Comparison of ENCODE assay signal across 15 cellular contexts in genomic region chr1:114597949-114598348, GRCh38. TPM values are rescaled to one million over a fixed set of nuclear protein-coding genes. Genes with fewer than 3 reads are reported as not detected.
DNase-seq lines count a peak whose midpoint lies in the region; ATAC-seq and TF ChIP-seq lines count a peak whose summit lies in the region.
"Had no signal": no experiment of that assay in that cellular context is flagged by ENCODE, and none has a peak within 500 bp of the region (broad histone marks: within the 10 kb centered on the region; RNA-seq: fewer than 3 reads in every experiment).

No MANE protein-coding gene starts in this region.

- ATAC-seq in PC-3 = peak; percentile 83
- ATAC-seq in gastrocnemius medialis = peak; percentile 87 to 89
- no peak for ATAC-seq in HG02884 (IDR thresholded peaks at IDR 0.05; ENCODE audit: unreplicated experiment)
- no peak for ATAC-seq in HG03159 (IDR thresholded peaks at IDR 0.05; ENCODE audit: unreplicated experiment)
- ATAC-seq: GM12878 had no signal

- peaks cover 11% of the 10 kb centered on the region for H3K4me1 ChIP-seq in PC-3 (ENCODE audit: insufficient read depth, low read length)
- H3K4me1 ChIP-seq in gastrocnemius medialis = peaks cover 26% of the 10 kb centered on the region in 2 donors
- peaks cover 0 to 23% (median 3%) of the 10 kb centered on the region in 3 donors for H3K4me1 ChIP-seq in esophagus squamous epithelium

- H3K27me3 ChIP-seq in PC-3 (ENCODE audit: low read length) = no peaks in the 10 kb centered on the region
- H3K27me3 ChIP-seq in gastrocnemius medialis = no peaks in the 10 kb centered on the region
- no peaks in the 10 kb centered on the region for H3K27me3 ChIP-seq in esophagus squamous epithelium
- H3K27me3 ChIP-seq: MG63 had no signal

- no TSS peak for BruUV-seq in PC-3 (replicated peaks; lab: Mats Ljungman, UMichigan)

- no peaks in the 10 kb centered on the region for H3K9me2 ChIP-seq in PC-3 (replicated peaks; ENCODE audit: low read length)

- no peak for TF ChIP-seq CTCF in PC-3 (conservative IDR thresholded peaks at IDR 0.05; ENCODE audit: low read depth, low read length)
- no peak for TF ChIP-seq CTCF in fibroblast of the aortic adventitia (IDR thresholded peaks at IDR 0.05; ENCODE audit: insufficient read depth, low read length)
- no peak for TF ChIP-seq CTCF in gastrocnemius medialis (IDR thresholded peaks at IDR 0.05 in 4 of 5, conservative IDR thresholded peaks at IDR 0.05 in 1 of 5)
- no peak for TF ChIP-seq CTCF in esophagus squamous epithelium (IDR thresholded peaks at IDR 0.05)

- no peaks in the 10 kb centered on the region for H3K79me2 ChIP-seq in PC-3 (ENCODE audit: low read length)

- H3K9ac ChIP-seq in PC-3 (ENCODE audit: low read length) = no peak overlapping the region

- intact Hi-C loops in PC-3 (cut with micrococcal nuclease) = no loop called here
- intact Hi-C loops in gastrocnemius medialis (cut with DNase I; ENCODE audit: low total_unique reads) = loop anchor here (5.0 kb wide), 1 partner anchor 251 kb away; no protein-coding TSS in a partner anchor
- intact Hi-C loops in esophagus squamous epithelium (cut with DNase I) = no loop called here

- no peaks in the 10 kb centered on the region for H3K9me3 ChIP-seq in PC-3 (ENCODE audit: low read length)
- H3K9me3 ChIP-seq in gastrocnemius medialis = no peaks in the 10 kb centered on the region
- H3K9me3 ChIP-seq in esophagus squamous epithelium = no peaks in the 10 kb centered on the region

- H3K27ac ChIP-seq in PC-3 (ENCODE audit: low read length) = peak overlapping the region; percentile 27
- H3K27ac ChIP-seq in gastrocnemius medialis = peak overlapping the region; percentile 81 to 84 (median 82)
- no peak overlapping the region for H3K27ac ChIP-seq in esophagus squamous epithelium

- TF ChIP-seq POLR2A in gastrocnemius medialis (IDR thresholded peaks at IDR 0.05) = no peak
- no peak for TF ChIP-seq POLR2A in esophagus squamous epithelium (IDR thresholded peaks at IDR 0.05)

- in situ Hi-C loops in gastrocnemius medialis (cut with MboI; ENCODE audit: low sequenced_read_pairs in 4 of 4) = loop anchor here in 1 of 4 donors (25.0 kb wide), 1 partner anchor 164 kb away; the partner anchor contains the start of gene CSDE1

- H3F3A ChIP-seq in PC-3 (ENCODE audit: low read length, unreplicated experiment) = no peaks in the 10 kb centered on the region

- DNase-seq in ELR (ENCODE audit: low read depth) = peak; percentile 6
- peak; percentile 64 for DNase-seq in PC-3
- peak; percentile 35 for DNase-seq in fibroblast of the aortic adventitia (ENCODE audit: low read depth)
- no peak for DNase-seq in gastrocnemius medialis
- no peak for DNase-seq in esophagus squamous epithelium (lab: John Stamatoyannopoulos, UW)
- DNase-seq: Karpas-422, MG63, NCI-H1048, NCI-H1436, NCI-H2029 treated with DMSO at 0.1 percent for 48 hours, NCI-H2171, NCI-H526 had no signal

- no peak overlapping the region for H3K4me3 ChIP-seq in PC-3 (ENCODE audit: low read length)
- no peak overlapping the region for H3K4me3 ChIP-seq in fibroblast of the aortic adventitia (ENCODE audit: low read depth, low read length)
- H3K4me3 ChIP-seq in gastrocnemius medialis = no peak overlapping the region
- H3K4me3 ChIP-seq in esophagus squamous epithelium = no peak overlapping the region
- H3K4me3 ChIP-seq: GM12878, MG63 had no signal

- peak overlapping the region; percentile 17; the same call in 1 of the 2 replicates for H3K4me2 ChIP-seq in PC-3 (ENCODE audit: low read length)

- no peak overlapping the region for H2AFZ ChIP-seq in PC-3 (ENCODE audit: low read length)

- H4K20me1 ChIP-seq in PC-3 (ENCODE audit: low read length) = no peaks in the 10 kb centered on the region

- 69 to 83% methylated on average over 1 of the region's 1 CpG for WGBS in esophagus squamous epithelium, 2 donors

- CTCF ChIA-PET in PC-3 (lab: Charles Lee) = no interaction called here

- H3K36me3 ChIP-seq in PC-3 (ENCODE audit: low read depth, low read length) (no peaks in the 10 kb centered on the region), gastrocnemius medialis (peaks cover 0 to 74% of the 10 kb centered on the region in 2 donors), esophagus squamous epithelium (peaks cover 0 to 85% (median 8%) of the 10 kb centered on the region in 3 donors)
- H3K36me3 ChIP-seq: MG63 had no signal

- POLR2A ChIA-PET in PC-3 (lab: Charles Lee; ENCODE audit: unreplicated experiment) = no interaction called here

RNA-seq across cellular contexts. Expression of gene BCAS2, which starts 16.5 kb away (rescaled TPM):
- total RNA-seq in PC-3 (2014; rRNA removed) (57.7 and 70.1 TPM in 2 replicates), fibroblast of the aortic adventitia (ENCODE audit: low replicate concordance) (35.0 and 52.5 TPM in 2 replicates), gastrocnemius medialis (10 to 100 TPM; 23.7 to 32.8 (median 25.2) TPM), esophagus squamous epithelium (10 to 100 TPM; 24.8 to 38.9 (median 32.7) TPM)

Comparison
In these comparisons a context has a peak if more than half of its experiments do, and no peak if none do; other contexts are left out.
1. DNase-seq: peak in ELR (single experiment), PC-3 (single experiment) and fibroblast of the aortic adventitia (single experiment); none in gastrocnemius medialis (0 of 2) and esophagus squamous epithelium (single experiment).
2. ATAC-seq: peak in PC-3 (single experiment) and gastrocnemius medialis (2 of 2); none in HG02884 (single experiment) and HG03159 (single experiment).
3. H3K27ac ChIP-seq: peak in PC-3 (single experiment) and gastrocnemius medialis (4 of 4); none in esophagus squamous epithelium (0 of 4).